ENCODE assay signal across 11 cellular contexts in genomic region chr3:184317201-184317600, GRCh38. TPM values are rescaled to one million over a fixed set of nuclear protein-coding genes. Genes with fewer than 3 reads are reported as not detected.
DNase-seq lines count a peak whose midpoint lies in the region; TF ChIP-seq lines count a peak whose summit lies in the region.
"Had no signal": no experiment of that assay in that cellular context is flagged by ENCODE, and none has a peak within 500 bp of the region (broad histone marks: within the 10 kb centered on the region; RNA-seq: fewer than 3 reads in every experiment).

No MANE protein-coding gene starts in this region.

- TF ChIP-seq POLR2A in suprapubic skin (IDR thresholded peaks at IDR 0.05), result no peak

- intact Hi-C loops in activated T-helper 2 cell treated with anti-CD3 and anti-CD28 coated beads, Interferon-gamma antibody, Interleukin-2, Interleukin-4, amounts not matched to agents 10 μg/mL and 5 μg/mL and 100 μg/mL, durations not matched to agents 14 hours and 24 hours and 36 hours (cut with micrococcal nuclease), result no loop called here

- H3K9me3 ChIP-seq in iPS-15b (ENCODE audit: control insufficient read depth, insufficient read depth, low read length), result no peaks in the 10 kb centered on the region
- no peaks in the 10 kb centered on the region for H3K9me3 ChIP-seq in suprapubic skin
- H3K9me3 ChIP-seq in neuronal stem cell (replicated peaks in 1 of 2; ENCODE audit: control insufficient read depth in 2 of 2, insufficient read depth in 1 of 2, low read depth in 1 of 2, low read length in 2 of 2), result no peaks in the 10 kb centered on the region

- no peak overlapping the region for H2BK5ac ChIP-seq in neuronal stem cell (ENCODE audit: low read length)

- no peaks in the 10 kb centered on the region for H3K27me3 Mint-ChIP-seq in activated T-cell treated with anti-CD3 and anti-CD28 coated beads, Interleukin-2, amount 50 U/mL, for 24 hours
- no peaks in the 10 kb centered on the region for H3K27me3 Mint-ChIP-seq in activated T-helper 2 cell treated with anti-CD3 and anti-CD28 coated beads, Interferon-gamma antibody, Interleukin-2, Interleukin-4, amounts not matched to agents 10 μg/mL and 5 μg/mL and 100 μg/mL, durations not matched to agents 14 hours and 24 hours and 36 hours (ENCODE audit: low read depth)

- no peak overlapping the region for H2BK12ac ChIP-seq in neuronal stem cell (ENCODE audit: low read length)

- peaks cover 7% of the 10 kb centered on the region for H3K79me1 ChIP-seq in neuronal stem cell (ENCODE audit: low read depth, low read length)

- H2AK5ac ChIP-seq in neuronal stem cell (ENCODE audit: low read depth, low read length), result no peak overlapping the region

- H3K4me2 ChIP-seq in neuronal stem cell (ENCODE audit: insufficient read depth, low read length, poor library complexity, severe bottlenecking), result no peak overlapping the region

- WGBS in suprapubic skin, result 72% methylated on average over 5 of the region's 5 CpGs
- no CpG with 5 or more reads among the region's 5 CpGs for WGBS in neuronal stem cell (ENCODE audit: extremely low coverage in 2 of 2, insufficient read length in 2 of 2, insufficient replicate concordance in 1 of 2), 2 donors

- H3K9me3 Mint-ChIP-seq in activated T-cell treated with anti-CD3 and anti-CD28 coated beads, Interleukin-2, amount 50 U/mL, for 24 hours, result no peaks in the 10 kb centered on the region
- no peaks in the 10 kb centered on the region for H3K9me3 Mint-ChIP-seq in activated T-helper 2 cell treated with anti-CD3 and anti-CD28 coated beads, Interferon-gamma antibody, Interleukin-2, Interleukin-4, amounts not matched to agents 10 μg/mL and 5 μg/mL and 100 μg/mL, durations not matched to agents 14 hours and 24 hours and 36 hours

- H4K8ac ChIP-seq in neuronal stem cell (ENCODE audit: low read depth, low read length), result no peak overlapping the region

- H4K91ac ChIP-seq in neuronal stem cell (ENCODE audit: low read depth, low read length, poor library complexity), result no peak overlapping the region

- H3K4me1 ChIP-seq in iPS-15b (ENCODE audit: control insufficient read depth, insufficient read depth, low read length) (peaks cover 8% of the 10 kb centered on the region), suprapubic skin (peaks cover 73% of the 10 kb centered on the region), neuronal stem cell (ENCODE audit: control insufficient read depth in 2 of 2, insufficient read depth in 1 of 2, low read depth in 1 of 2, low read length in 2 of 2) (peaks cover 7 to 15% of the 10 kb centered on the region in 2 donors)

- no peak overlapping the region for H2BK120ac ChIP-seq in neuronal stem cell (ENCODE audit: low read depth, low read length)

- peaks cover 39% of the 10 kb centered on the region for H3K36me3 ChIP-seq in iPS-15b (ENCODE audit: control insufficient read depth, insufficient read depth, low read length)
- H3K36me3 ChIP-seq in suprapubic skin, result peaks cover 29% of the 10 kb centered on the region
- peaks cover 36 to 69% of the 10 kb centered on the region in 2 donors for H3K36me3 ChIP-seq in neuronal stem cell (replicated peaks in 1 of 2; ENCODE audit: control insufficient read depth in 2 of 2, insufficient read depth in 2 of 2, low read length in 2 of 2)

- TF ChIP-seq EP300 in suprapubic skin (IDR thresholded peaks at IDR 0.05), result no peak

- H3K18ac ChIP-seq in neuronal stem cell (ENCODE audit: low read length), result no peak overlapping the region

- H3K27ac Mint-ChIP-seq in activated T-cell treated with anti-CD3 and anti-CD28 coated beads, Interleukin-2, amount 50 U/mL, for 24 hours, result peak overlapping the region; percentile 95
- H3K27ac Mint-ChIP-seq in activated T-helper 2 cell treated with anti-CD3 and anti-CD28 coated beads, Interferon-gamma antibody, Interleukin-2, Interleukin-4, amounts not matched to agents 10 μg/mL and 5 μg/mL and 100 μg/mL, durations not matched to agents 14 hours and 24 hours and 36 hours, result peak overlapping the region; percentile 29

- H3K27ac ChIP-seq in suprapubic skin, result peak overlapping the region; percentile 1
- H3K27ac ChIP-seq in neuronal stem cell (replicated peaks; ENCODE audit: low read length), result no peak overlapping the region

- no peak overlapping the region for H3K4ac ChIP-seq in neuronal stem cell (ENCODE audit: low read length)

- no peaks in the 10 kb centered on the region for H3K27me3 ChIP-seq in iPS-15b (ENCODE audit: control insufficient read depth, insufficient read depth, low read length)
- H3K27me3 ChIP-seq in suprapubic skin, result no peaks in the 10 kb centered on the region
- H3K27me3 ChIP-seq in neuronal stem cell (ENCODE audit: control insufficient read depth in 3 of 3, insufficient read depth in 3 of 3, low read depth in 1 of 3, low read length in 3 of 3), result no peaks in the 10 kb centered on the region

- DNase-seq in activated T-cell treated with anti-CD3 and anti-CD28 coated beads, Interleukin-2, amount 50 U/mL, for 24 hours, result no peak
- no peak for DNase-seq in activated T-cell treated with anti-CD3 and anti-CD28 coated beads, Interleukin-2, amount 50 U/mL, for 1 hour
- DNase-seq in activated T-helper 2 cell treated with anti-CD3 and anti-CD28 coated beads, Interferon-gamma antibody, Interleukin-2, Interleukin-4, amounts not matched to agents 10 μg/mL and 5 μg/mL and 100 μg/mL, durations not matched to agents 14 hours and 24 hours and 36 hours (ENCODE audit: low spot score), result no peak
- DNase-seq in suprapubic skin (ENCODE audit: low spot score in 2 of 2), result no peak
- no peak for DNase-seq in NCI-H69 (lab: John Stamatoyannopoulos, UW)
- DNase-seq in T1000 (lab: John Stamatoyannopoulos, UW), result no peak
- no peak for DNase-seq in neuronal stem cell (ENCODE audit: low spot score)
- DNase-seq: activated gamma-delta T cell treated with Interleukin-2 at 50 U/mL for 16 hours; stimulated activated CD4-positive, alpha-beta T cell treated with anti-CD3 and anti-CD28 coated beads, Interleukin-4, amount 100 ng/mL, for 24 hours had no signal

- H3K4me1 Mint-ChIP-seq in activated T-cell treated with anti-CD3 and anti-CD28 coated beads, Interleukin-2, amount 50 U/mL, for 24 hours (ENCODE audit: low read depth), result peaks cover 53% of the 10 kb centered on the region
- H3K4me1 Mint-ChIP-seq in activated T-helper 2 cell treated with anti-CD3 and anti-CD28 coated beads, Interferon-gamma antibody, Interleukin-2, Interleukin-4, amounts not matched to agents 10 μg/mL and 5 μg/mL and 100 μg/mL, durations not matched to agents 14 hours and 24 hours and 36 hours (ENCODE audit: low read depth), result peaks cover 25% of the 10 kb centered on the region

- peak overlapping the region; percentile 88 for H3K4me3 Mint-ChIP-seq in activated T-cell treated with anti-CD3 and anti-CD28 coated beads, Interleukin-2, amount 50 U/mL, for 24 hours
- H3K4me3 Mint-ChIP-seq in activated T-helper 2 cell treated with anti-CD3 and anti-CD28 coated beads, Interferon-gamma antibody, Interleukin-2, Interleukin-4, amounts not matched to agents 10 μg/mL and 5 μg/mL and 100 μg/mL, durations not matched to agents 14 hours and 24 hours and 36 hours (ENCODE audit: low read depth), result peak overlapping the region; percentile 87

- no peak overlapping the region for H3K14ac ChIP-seq in neuronal stem cell (ENCODE audit: low read length)

- H3K23ac ChIP-seq in neuronal stem cell (ENCODE audit: low read depth, low read length, poor library complexity), result no peak overlapping the region

- no peak overlapping the region for H2BK15ac ChIP-seq in neuronal stem cell (ENCODE audit: low read length)

- no peak overlapping the region for H3K4me3 ChIP-seq in iPS-15b (ENCODE audit: low read depth, low read length)
- peak overlapping the region; percentile 78 for H3K4me3 ChIP-seq in suprapubic skin
- H3K4me3 ChIP-seq in neuronal stem cell (ENCODE audit: low read length in 2 of 2), result no peak overlapping the region

- H3K9ac ChIP-seq in iPS-15b (ENCODE audit: low read depth, low read length) (peak overlapping the region; percentile 28), neuronal stem cell (ENCODE audit: low read depth, low read length, poor library complexity) (no peak overlapping the region)

- no peak for TF ChIP-seq CTCF in suprapubic skin (IDR thresholded peaks at IDR 0.05)

- H3K36me3 Mint-ChIP-seq in activated T-cell treated with anti-CD3 and anti-CD28 coated beads, Interleukin-2, amount 50 U/mL, for 24 hours (ENCODE audit: low read depth), result peaks cover 67% of the 10 kb centered on the region
- peaks cover 64% of the 10 kb centered on the region for H3K36me3 Mint-ChIP-seq in activated T-helper 2 cell treated with anti-CD3 and anti-CD28 coated beads, Interferon-gamma antibody, Interleukin-2, Interleukin-4, amounts not matched to agents 10 μg/mL and 5 μg/mL and 100 μg/mL, durations not matched to agents 14 hours and 24 hours and 36 hours (ENCODE audit: low read depth)

- no peak overlapping the region for H2AFZ ChIP-seq in neuronal stem cell (ENCODE audit: low read length)

RNA-seq across cellular contexts. Expression of gene EIF4G1, which starts 2.8 kb away (rescaled TPM):
- total RNA-seq in activated T-helper 2 cell treated with anti-CD3 and anti-CD28 coated beads, Interferon-gamma antibody, Interleukin-2, Interleukin-4, amounts not matched to agents 10 μg/mL and 5 μg/mL and 100 μg/mL, durations not matched to agents 14 hours and 24 hours and 36 hours, result 624 and 628 TPM in 2 replicates
- total RNA-seq in suprapubic skin, result 100 to 1,000 TPM; 382 to 463 (median 418) TPM
- 102 TPM for polyA plus RNA-seq in neuronal stem cell (2013, experiment 1 of 2)
- polyA plus RNA-seq in neuronal stem cell (2013, experiment 2 of 2), result 99.2 TPM

RNA-seq across cellular contexts. Expression of gene PSMD2, which starts 18.2 kb away (rescaled TPM):
- 268 and 275 TPM in 2 replicates for total RNA-seq in activated T-helper 2 cell treated with anti-CD3 and anti-CD28 coated beads, Interferon-gamma antibody, Interleukin-2, Interleukin-4, amounts not matched to agents 10 μg/mL and 5 μg/mL and 100 μg/mL, durations not matched to agents 14 hours and 24 hours and 36 hours
- 100 to 1,000 TPM; 118 to 221 (median 197) TPM for total RNA-seq in suprapubic skin
- 114 TPM for polyA plus RNA-seq in neuronal stem cell (2013, experiment 1 of 2)
- 116 TPM for polyA plus RNA-seq in neuronal stem cell (2013, experiment 2 of 2)

RNA-seq across cellular contexts. Expression of gene FAM131A, which starts 20.2 kb away (rescaled TPM):
- 12.6 and 13.9 TPM in 2 replicates for total RNA-seq in activated T-helper 2 cell treated with anti-CD3 and anti-CD28 coated beads, Interferon-gamma antibody, Interleukin-2, Interleukin-4, amounts not matched to agents 10 μg/mL and 5 μg/mL and 100 μg/mL, durations not matched to agents 14 hours and 24 hours and 36 hours
- total RNA-seq in suprapubic skin, result 10 to 100 TPM; 54.4 to 77.9 (median 65.3) TPM
- polyA plus RNA-seq in neuronal stem cell (2013, experiment 1 of 2), result 16.7 TPM
- 15.7 TPM for polyA plus RNA-seq in neuronal stem cell (2013, experiment 2 of 2)

RNA-seq across cellular contexts. Expression of gene ECE2, which starts 41.4 kb away (rescaled TPM):
- total RNA-seq in activated T-helper 2 cell treated with anti-CD3 and anti-CD28 coated beads, Interferon-gamma antibody, Interleukin-2, Interleukin-4, amounts not matched to agents 10 μg/mL and 5 μg/mL and 100 μg/mL, durations not matched to agents 14 hours and 24 hours and 36 hours, result not detected in 2 replicates
- not detected for total RNA-seq in suprapubic skin
- polyA plus RNA-seq in neuronal stem cell (2013, experiment 1 of 2), result 0.04 TPM
- 0.06 TPM for polyA plus RNA-seq in neuronal stem cell (2013, experiment 2 of 2)
- total RNA-seq: kidney epithelial cell had no signal

RNA-seq across cellular contexts. Expression of gene CLCN2, which starts 44.2 kb away (rescaled TPM):
- total RNA-seq in activated T-helper 2 cell treated with anti-CD3 and anti-CD28 coated beads, Interferon-gamma antibody, Interleukin-2, Interleukin-4, amounts not matched to agents 10 μg/mL and 5 μg/mL and 100 μg/mL, durations not matched to agents 14 hours and 24 hours and 36 hours, result 6.9 and 9.6 TPM in 2 replicates
- total RNA-seq in suprapubic skin, result 1 to 10 TPM; 2.1 to 7.9 (median 3.5) TPM
- 18.1 TPM for polyA plus RNA-seq in neuronal stem cell (2013, experiment 1 of 2)
- polyA plus RNA-seq in neuronal stem cell (2013, experiment 2 of 2), result 18.8 TPM
